ENCODE assay signal across 9 cellular contexts in genomic region chr11:59429924-59430516, GRCh38. TPM values are rescaled to one million over a fixed set of nuclear protein-coding genes. Genes with fewer than 3 reads are reported as not detected.
A peak's percentile ranks its signal among the peaks of the same experiment; 100 is the strongest.
DNase-seq lines count a peak whose midpoint lies in the region; ATAC-seq and TF ChIP-seq lines count a peak whose summit lies in the region.
"Had no signal": no experiment of that assay in that cellular context is flagged by ENCODE, and none has a peak within 500 bp of the region (broad histone marks: within the 10 kb centered on the region; RNA-seq: fewer than 3 reads in every experiment).

No MANE protein-coding gene starts in this region.

- H3K9me3 ChIP-seq in smooth muscle cell (replicated peaks; ENCODE audit: low read depth) = no peaks in the 10 kb centered on the region

- H3K4me3 ChIP-seq in GM12865 (ENCODE audit: low read depth, low read length) (no peak overlapping the region), WI38 (ENCODE audit: low read depth, low read length) (no peak overlapping the region), smooth muscle cell (no peak overlapping the region)

- no peaks in the 10 kb centered on the region for H3F3A ChIP-seq in smooth muscle cell (ENCODE audit: low read depth)

- H3K4me1 ChIP-seq in foreskin keratinocyte = no peaks in the 10 kb centered on the region
- peaks cover 18% of the 10 kb centered on the region for H3K4me1 ChIP-seq in smooth muscle cell (ENCODE audit: low read depth)

- no peaks in the 10 kb centered on the region for H3K36me3 ChIP-seq in smooth muscle cell (ENCODE audit: low read depth)

- no peak overlapping the region for H3K27ac ChIP-seq in foreskin keratinocyte
- H3K27ac ChIP-seq in smooth muscle cell (ENCODE audit: low read depth) = no peak overlapping the region

- H3K27me3 ChIP-seq in foreskin keratinocyte (peaks cover under 1% of the 10 kb centered on the region), smooth muscle cell (ENCODE audit: low read depth) (no peaks in the 10 kb centered on the region)

- TF ChIP-seq CTCF in GM12865 (IDR thresholded peaks at IDR 0.05; ENCODE audit: insufficient read depth, low read depth, low read length, missing control alignments) (peak; percentile 71), WI38 (IDR thresholded peaks at IDR 0.05; ENCODE audit: low read depth, low read length) (peak; percentile 47; the same call in 1 of the 2 replicates), foreskin keratinocyte (conservative IDR thresholded peaks at IDR 0.05) (peak; percentile 83), smooth muscle cell (IDR thresholded peaks at IDR 0.05; ENCODE audit: borderline replicate concordance, insufficient read depth, poor library complexity, severe bottlenecking) (peak; percentile 81)

- 68% methylated on average over 4 of the region's 4 CpGs for WGBS in smooth muscle cell (ENCODE audit: low lambda C conversion rate)

- H3K9ac ChIP-seq in smooth muscle cell (ENCODE audit: low read depth) = no peak overlapping the region

- H3K4me2 ChIP-seq in smooth muscle cell = no peak overlapping the region

- DNase-seq in Ammon's horn (ENCODE audit: low spot score) (peak; percentile 67), GM12865 (ENCODE audit: low read depth) (peak; percentile 82), NCI-H2029 treated with DMSO at 0.1 percent for 48 hours (lab: John Stamatoyannopoulos, UW) (peak; percentile 32), foreskin keratinocyte (peak; percentile 5 to 44), smooth muscle cell (lab: John Stamatoyannopoulos, UW; ENCODE audit: unreplicated experiment) (no peak), OCI-M2 (lab: John Stamatoyannopoulos, UW; ENCODE audit: unreplicated experiment) (no peak)

- ATAC-seq in HG02852 (IDR thresholded peaks at IDR 0.05; ENCODE audit: unreplicated experiment) (peak; percentile 86), foreskin keratinocyte (peak; percentile 73)

- H3K79me2 ChIP-seq in smooth muscle cell (ENCODE audit: low read depth) = no peaks in the 10 kb centered on the region

- H2AFZ ChIP-seq in smooth muscle cell (ENCODE audit: low read depth) = no peak overlapping the region

- no peaks in the 10 kb centered on the region for H4K20me1 ChIP-seq in smooth muscle cell (ENCODE audit: low read depth)

RNA-seq across cellular contexts. Expression of gene OR5A2, which starts 3.8 kb away (rescaled TPM):
- total RNA-seq in foreskin keratinocyte (not detected in 2 replicates), smooth muscle cell (not detected in 2 replicates)
- polyA plus RNA-seq in foreskin keratinocyte (not detected in 2 replicates), smooth muscle cell (not detected in 2 replicates)
- total RNA-seq: activated CD8-positive, alpha-beta memory T cell treated with anti-CD3 and anti-CD28 coated beads for 36 hours had no signal

RNA-seq across cellular contexts. Expression of gene OR5A1, which starts 6.2 kb away (rescaled TPM):
- total RNA-seq in foreskin keratinocyte (not detected in 2 replicates), smooth muscle cell (not detected in 2 replicates)
- polyA plus RNA-seq in foreskin keratinocyte (not detected in 2 replicates), smooth muscle cell (not detected in 2 replicates)
- total RNA-seq: activated CD8-positive, alpha-beta memory T cell treated with anti-CD3 and anti-CD28 coated beads for 36 hours had no signal

RNA-seq across cellular contexts. Expression of gene OR4D6, which starts 26.7 kb away (rescaled TPM):
- total RNA-seq in foreskin keratinocyte (not detected in 2 replicates), smooth muscle cell (not detected in 2 replicates)
- polyA plus RNA-seq in foreskin keratinocyte (not detected in 2 replicates), smooth muscle cell (not detected in 2 replicates)
- total RNA-seq: activated CD8-positive, alpha-beta memory T cell treated with anti-CD3 and anti-CD28 coated beads for 36 hours had no signal

RNA-seq across cellular contexts. Expression of gene OR4D10, which starts 43.1 kb away (rescaled TPM):
- total RNA-seq in foreskin keratinocyte = not detected in 2 replicates
- not detected in 2 replicates for polyA plus RNA-seq in foreskin keratinocyte
- total RNA-seq in smooth muscle cell = not detected in 2 replicates
- polyA plus RNA-seq in smooth muscle cell = not detected in 2 replicates
- total RNA-seq: activated CD8-positive, alpha-beta memory T cell treated with anti-CD3 and anti-CD28 coated beads for 36 hours had no signal

Comparison
In these comparisons a context has a peak if more than half of its experiments do, and no peak if none do; other contexts are left out.
1. DNase-seq: peak in Ammon's horn (single experiment), GM12865 (single experiment), NCI-H2029 treated with DMSO at 0.1 percent for 48 hours (single experiment) and foreskin keratinocyte (2 of 2); none in smooth muscle cell (single experiment) and OCI-M2 (single experiment).
2. Peak in every context shown above with its lines, with median percentiles within 50 percentile points of each other: CTCF ChIP-seq.